In genomic region chr14:60951781-60952435, GRCh38 we compare ENCODE assay signal across 11 cellular contexts.
"Had no signal": no experiment of that assay in that cellular context is flagged by ENCODE, and none has a peak within 500 bp of the region (broad histone marks: within the 10 kb centered on the region; RNA-seq: fewer than 3 reads in every experiment).

No MANE protein-coding gene starts in this region.

- H3K4me3 ChIP-seq: lung, stomach, thyroid gland, vagina had no signal

- H3K36me3 ChIP-seq: thyroid gland, vagina had no signal

- FAIRE-seq: small intestine had no signal

- H3K4me1 ChIP-seq: stomach, thyroid gland, vagina had no signal

- DNase-seq: activated CD4-positive, alpha-beta T cell treated with anti-CD3 and anti-CD28 coated beads, Interleukin-2, amount 50 U/mL, for 4 hours; activated CD4-positive, CD25-positive, alpha-beta regulatory T cell treated with anti-CD3 and anti-CD28 coated beads, Interleukin-2, amount 50 U/mL, for 72 hours; activated effector memory CD4-positive, alpha-beta T cell treated with Interleukin-2 at 50 U/mL for 16 hours; activated T-cell treated with anti-CD3 and anti-CD28 coated beads, Interleukin-2, amount 50 U/mL, for 24 hours; hippocampal formation; naive thymus-derived CD4-positive, alpha-beta T cell; small intestine; stomach; thyroid gland had no signal

- H3K9me3 ChIP-seq: thyroid gland, vagina had no signal

- H3K27me3 ChIP-seq: stomach, thyroid gland, vagina had no signal

- H3K27ac ChIP-seq: stomach, thyroid gland, vagina had no signal
